ENCODE assay signal across 8 cellular contexts in the genomic region with DNA sequence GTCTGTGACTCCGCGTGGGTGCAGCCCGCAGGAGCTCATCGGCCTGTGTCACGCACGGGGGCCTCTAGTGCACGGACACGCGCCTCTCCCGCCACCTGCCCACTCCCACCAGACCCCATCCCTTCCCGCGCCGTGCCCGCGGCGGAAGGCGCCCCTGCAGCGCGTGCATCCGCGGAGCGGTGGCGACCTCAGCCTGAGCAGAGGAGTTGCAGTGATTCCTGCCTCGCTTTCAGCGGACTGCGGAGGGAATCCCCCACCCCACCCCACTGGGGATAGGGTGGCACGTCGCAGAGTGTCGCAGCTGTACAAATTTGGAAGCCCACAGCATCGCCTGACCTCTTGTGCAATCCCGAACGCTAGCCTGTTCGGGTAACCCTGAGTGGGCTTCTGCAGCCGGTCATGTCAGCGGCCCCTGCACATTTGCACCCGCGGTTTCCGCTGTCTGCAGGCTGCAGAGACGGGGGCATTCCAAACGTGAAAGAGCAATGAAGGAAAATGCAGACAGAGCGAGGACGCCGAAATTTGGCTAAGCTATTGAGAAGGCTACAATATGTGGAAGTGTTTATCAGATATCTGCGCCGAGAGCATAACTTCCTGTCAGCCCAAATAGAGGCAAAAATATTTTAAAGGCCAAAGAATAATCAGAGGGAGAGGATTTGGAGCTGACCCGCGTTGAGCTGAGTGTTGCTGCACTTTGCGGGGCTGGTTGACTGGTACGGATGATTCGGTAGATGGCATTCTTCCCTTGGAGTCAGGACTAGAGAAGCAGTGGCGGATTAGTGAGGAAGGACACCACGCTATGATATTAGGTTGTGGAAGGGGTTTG. TPM values are rescaled to one million over a fixed set of nuclear protein-coding genes. Genes with fewer than 3 reads are reported as not detected.
DNase-seq lines count a peak whose midpoint lies in the region; ATAC-seq and TF ChIP-seq lines count a peak whose summit lies in the region.

No MANE protein-coding gene starts in this region.

- H3K4me1 ChIP-seq in foreskin keratinocyte: no peaks in the 10 kb centered on the region

- H3K4me3 Mint-ChIP-seq in WTC11: peak overlapping the region; percentile 81
- peak overlapping the region; percentile 80 for H3K4me3 Mint-ChIP-seq in nephron progenitor cell

- no peaks in the 10 kb centered on the region for H3K9me3 Mint-ChIP-seq in WTC11
- H3K9me3 Mint-ChIP-seq in nephron progenitor cell: no peaks in the 10 kb centered on the region

- CTCF ChIA-PET in WTC11 (lab: Charles Lee): interaction anchor here (1.0 to 2.2 kb wide), 3 partner anchors 234 to 518 kb away, joined by 4 to 7 read pairs (median 4); no protein-coding TSS in a partner anchor

- H3K27ac Mint-ChIP-seq in WTC11: no peak overlapping the region
- H3K27ac Mint-ChIP-seq in nephron progenitor cell: no peak overlapping the region

- H3K27ac ChIP-seq in HL-60 (replicated peaks) (no peak overlapping the region), foreskin keratinocyte (no peak overlapping the region)

- H3K27me3 Mint-ChIP-seq in WTC11 (ENCODE audit: low read depth): peaks cover 68% of the 10 kb centered on the region
- H3K27me3 Mint-ChIP-seq in nephron progenitor cell (ENCODE audit: low read depth, poor library complexity): peaks cover 58% of the 10 kb centered on the region

- H3K36me3 Mint-ChIP-seq in WTC11 (no peaks in the 10 kb centered on the region), nephron progenitor cell (ENCODE audit: low read depth) (no peaks in the 10 kb centered on the region)

- no peak for TF ChIP-seq CTCF in HL-60 (IDR thresholded peaks at IDR 0.05; ENCODE audit: insufficient read depth, low read length)
- no peak for TF ChIP-seq CTCF in WTC11 (IDR thresholded peaks at IDR 0.05)
- peak; percentile 27 for TF ChIP-seq CTCF in foreskin keratinocyte (conservative IDR thresholded peaks at IDR 0.05)
- no peak for TF ChIP-seq CTCF in nephron progenitor cell (IDR thresholded peaks at IDR 0.05)

- POLR2A ChIA-PET in WTC11 (lab: Charles Lee): no interaction called here

- peak overlapping the region; percentile 25 for H3K4me3 ChIP-seq in HL-60 (replicated peaks; ENCODE audit: insufficient read depth, low read length)

- peaks cover 21% of the 10 kb centered on the region for H3K4me1 Mint-ChIP-seq in WTC11
- peaks cover 27% of the 10 kb centered on the region for H3K4me1 Mint-ChIP-seq in nephron progenitor cell

- H3K27me3 ChIP-seq in HL-60 (ENCODE audit: insufficient read depth, poor library complexity, severe bottlenecking): peaks cover 54% of the 10 kb centered on the region
- H3K27me3 ChIP-seq in foreskin keratinocyte: peaks cover 90% of the 10 kb centered on the region

- ATAC-seq in GM19397 (IDR thresholded peaks at IDR 0.05; ENCODE audit: unreplicated experiment) (peak; percentile 30), WTC11 (peak; percentile 32), foreskin keratinocyte (peak; percentile 13), GM21367 (IDR thresholded peaks at IDR 0.05; ENCODE audit: unreplicated experiment) (no peak), GM18873 (IDR thresholded peaks at IDR 0.05; ENCODE audit: low FRiP score, unreplicated experiment) (no peak)

- DNase-seq in C1 segment of cervical spinal cord (lab: John Stamatoyannopoulos, UW): peak in 11 of 14 donors; percentile 2 to 80 (median 40)
- DNase-seq in HL-60 (ENCODE audit: low read depth in 1 of 2, low spot score in 1 of 2): peak in 1 of 2 experiments; percentile 5
- peak; percentile 14 for DNase-seq in WTC11 (ENCODE audit: low spot score)
- peak in 1 of 2 donors; percentile 28 for DNase-seq in foreskin keratinocyte
- DNase-seq in nephron progenitor cell: peak; percentile 7

TF ChIP-seq in WTC11, 78 proteins besides CTCF, POLR2A, EP300 and RAD21 (continues in another document):
- no peak for TF ChIP-seq NFATC4 (CRISPR knock-in tag; IDR thresholded peaks at IDR 0.05)
- TF ChIP-seq SP1 (CRISPR knock-in tag; conservative IDR thresholded peaks at IDR 0.05): no peak; the same call in 1 of the 2 replicates
- TF ChIP-seq E2F5 (CRISPR knock-in tag; IDR thresholded peaks at IDR 0.05): no peak
- TF ChIP-seq NFYB (CRISPR knock-in tag; conservative IDR thresholded peaks at IDR 0.05; ENCODE audit: low read depth): no peak
- no peak for TF ChIP-seq AR (CRISPR knock-in tag; IDR thresholded peaks at IDR 0.05)
- no peak for TF ChIP-seq ZNF232 (CRISPR knock-in tag; IDR thresholded peaks at IDR 0.05)
- TF ChIP-seq OVOL2 (CRISPR knock-in tag; IDR thresholded peaks at IDR 0.05; ENCODE audit: borderline replicate concordance): no peak
- TF ChIP-seq SMAD4 (CRISPR knock-in tag; IDR thresholded peaks at IDR 0.05): no peak
- peak; percentile 55; the same call in 1 of the 2 replicates for TF ChIP-seq RELA (CRISPR knock-in tag; IDR thresholded peaks at IDR 0.05; ENCODE audit: borderline replicate concordance)
- no peak for TF ChIP-seq ZNF138 (CRISPR knock-in tag; conservative IDR thresholded peaks at IDR 0.05)
- no peak for TF ChIP-seq FOXP1 (CRISPR knock-in tag; IDR thresholded peaks at IDR 0.05; ENCODE audit: borderline replicate concordance)
- peak; percentile 45; the same call in 1 of the 2 replicates for TF ChIP-seq CREM (CRISPR knock-in tag; IDR thresholded peaks at IDR 0.05)
- no peak for TF ChIP-seq CBFB (CRISPR knock-in tag; IDR thresholded peaks at IDR 0.05; ENCODE audit: low read depth)
- no peak for TF ChIP-seq ZNF281 (CRISPR knock-in tag; IDR thresholded peaks at IDR 0.05)
- TF ChIP-seq, protein P1, sequence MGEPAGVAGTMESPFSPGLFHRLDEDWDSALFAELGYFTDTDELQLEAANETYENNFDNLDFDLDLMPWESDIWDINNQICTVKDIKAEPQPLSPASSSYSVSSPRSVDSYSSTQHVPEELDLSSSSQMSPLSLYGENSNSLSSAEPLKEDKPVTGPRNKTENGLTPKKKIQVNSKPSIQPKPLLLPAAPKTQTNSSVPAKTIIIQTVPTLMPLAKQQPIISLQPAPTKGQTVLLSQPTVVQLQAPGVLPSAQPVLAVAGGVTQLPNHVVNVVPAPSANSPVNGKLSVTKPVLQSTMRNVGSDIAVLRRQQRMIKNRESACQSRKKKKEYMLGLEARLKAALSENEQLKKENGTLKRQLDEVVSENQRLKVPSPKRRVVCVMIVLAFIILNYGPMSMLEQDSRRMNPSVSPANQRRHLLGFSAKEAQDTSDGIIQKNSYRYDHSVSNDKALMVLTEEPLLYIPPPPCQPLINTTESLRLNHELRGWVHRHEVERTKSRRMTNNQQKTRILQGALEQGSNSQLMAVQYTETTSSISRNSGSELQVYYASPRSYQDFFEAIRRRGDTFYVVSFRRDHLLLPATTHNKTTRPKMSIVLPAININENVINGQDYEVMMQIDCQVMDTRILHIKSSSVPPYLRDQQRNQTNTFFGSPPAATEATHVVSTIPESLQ (CRISPR knock-in tag; IDR thresholded peaks at IDR 0.05): no peak
- TF ChIP-seq ELF4 (CRISPR knock-in tag; IDR thresholded peaks at IDR 0.05; ENCODE audit: low read depth): no peak
- 0 out of 2 replicates have a peak, but pooled peaks have one; percentile 39 for TF ChIP-seq MYBL2 (CRISPR knock-in tag; IDR thresholded peaks at IDR 0.05)

RNA-seq across cellular contexts. Expression of gene ARHGAP20, which starts 0.6 kb away (rescaled TPM):
- total RNA-seq in WTC11 (2021) (0.07 to 0.15 TPM (median 0.07 TPM) in 3 replicates), foreskin keratinocyte (not detected in 2 replicates)
- not detected in 2 replicates for polyA plus RNA-seq in foreskin keratinocyte

Comparison
In these comparisons a context has a peak if more than half of its experiments do, and no peak if none do; other contexts are left out.
1. ATAC-seq: peak in GM19397 (single experiment), WTC11 (single experiment) and foreskin keratinocyte (single experiment); none in GM21367 (single experiment) and GM18873 (single experiment).